ENCODE assay signal across 19 cellular contexts in genomic region chr9:134482226-134482625, GRCh38.
DNase-seq lines count a peak whose midpoint lies in the region; ATAC-seq and TF ChIP-seq lines count a peak whose summit lies in the region.
"Had no signal": no experiment of that assay in that cellular context is flagged by ENCODE, and none has a peak within 500 bp of the region (broad histone marks: within the 10 kb centered on the region; RNA-seq: fewer than 3 reads in every experiment).

No MANE protein-coding gene starts in this region.

- no peak overlapping the region for H3K27ac Mint-ChIP-seq in endodermal cell
- H3K27ac Mint-ChIP-seq: CD8-positive, alpha-beta T cell; HFFc6 had no signal

- ATAC-seq in right cardiac atrium (no peak), heart right ventricle (no peak), HG03196 (IDR thresholded peaks at IDR 0.05; ENCODE audit: unreplicated experiment) (no peak), GM19395 (IDR thresholded peaks at IDR 0.05; ENCODE audit: unreplicated experiment) (no peak)
- ATAC-seq: CD8-positive, alpha-beta T cell; HCT116; K562 had no signal

- H3K27me3 Mint-ChIP-seq in endodermal cell (ENCODE audit: insufficient read depth): no peaks in the 10 kb centered on the region

- H3K9me3 ChIP-seq in right cardiac atrium (ENCODE audit: control insufficient read depth, low read length) (no peaks in the 10 kb centered on the region), heart right ventricle (no peaks in the 10 kb centered on the region), endodermal cell (ENCODE audit: control insufficient read depth, low read length) (no peaks in the 10 kb centered on the region), spleen (no peaks in the 10 kb centered on the region)
- H3K9me3 ChIP-seq: BE2C had no signal

- H3K4me1 ChIP-seq in right cardiac atrium (ENCODE audit: control insufficient read depth, insufficient read depth, low read length) (no peaks in the 10 kb centered on the region), heart right ventricle (peaks cover 0 to 5% (median 0%) of the 10 kb centered on the region in 9 donors), endodermal cell (ENCODE audit: control insufficient read depth, insufficient read depth, low read length) (no peaks in the 10 kb centered on the region), spleen (peaks cover 0 to 41% (median 9%) of the 10 kb centered on the region in 6 donors)
- H3K4me1 ChIP-seq: BE2C had no signal

- H3K36me3 ChIP-seq in heart right ventricle (no peaks in the 10 kb centered on the region), endodermal cell (ENCODE audit: control insufficient read depth, insufficient read depth, low read length) (no peaks in the 10 kb centered on the region), spleen (no peaks in the 10 kb centered on the region)
- H3K36me3 ChIP-seq: BE2C had no signal

- no peaks in the 10 kb centered on the region for H3K36me3 Mint-ChIP-seq in endodermal cell (ENCODE audit: low read depth)
- H3K36me3 Mint-ChIP-seq: CD8-positive, alpha-beta T cell had no signal

- H3K4me3 Mint-ChIP-seq in endodermal cell: no peak overlapping the region
- H3K4me3 Mint-ChIP-seq: CD8-positive, alpha-beta T cell; HFFc6 had no signal

- intact Hi-C loops in right cardiac atrium (cut with DNase I) (no loop called here), heart right ventricle (cut with DNase I) (no loop called here), spleen (cut with DNase I; ENCODE audit: low total_unique reads) (no loop called here)

- H3K27ac ChIP-seq in right cardiac atrium (ENCODE audit: low read length) (no peak overlapping the region), heart right ventricle (no peak overlapping the region), endodermal cell (ENCODE audit: low read depth, low read length) (no peak overlapping the region), spleen (no peak overlapping the region)

- H3K9me3 Mint-ChIP-seq in endodermal cell: no peaks in the 10 kb centered on the region
- H3K9me3 Mint-ChIP-seq: CD8-positive, alpha-beta T cell; HFFc6 had no signal

- no peak for TF ChIP-seq POLR2A in spleen (IDR thresholded peaks at IDR 0.05)

- 83% methylated on average over 10 of the region's 10 CpGs for WGBS in right cardiac atrium
- WGBS in heart right ventricle, 2 donors: 83 to 91% methylated on average over 10 of the region's 10 CpGs
- 89 to 90% methylated on average over 8 to 10 of the region's 10 CpGs for WGBS in endodermal cell (ENCODE audit: insufficient coverage in 1 of 2, insufficient read length in 1 of 2), 2 experiments
- WGBS in spleen, 5 donors: 86 to 93% (median 88%) methylated on average over 8 to 10 of the region's 10 CpGs

- H3K27me3 ChIP-seq in right cardiac atrium (ENCODE audit: control insufficient read depth, insufficient read depth) (no peaks in the 10 kb centered on the region), heart right ventricle (peaks cover 0 to 5% (median 0%) of the 10 kb centered on the region in 7 donors), endodermal cell (ENCODE audit: control insufficient read depth, insufficient read depth, low read length, poor library complexity, severe bottlenecking) (no peaks in the 10 kb centered on the region), spleen (replicated peaks in 1 of 7) (no peaks in the 10 kb centered on the region)
- H3K27me3 ChIP-seq: BE2C had no signal

- DNase-seq in right cardiac atrium (peak in 2 of 3 donors; percentile 5 to 34), heart right ventricle (no peak), endodermal cell (no peak), spleen (peak; percentile 55), globus pallidus (ENCODE audit: low spot score) (no peak)
- DNase-seq: ACHN; Calu3; CD8-positive, alpha-beta T cell; DMS79 treated with DMSO at 0.1 percent for 48 hours; GF-D8; GOT3; H7; HFFc6; IMR-90 had no signal

- TF ChIP-seq CTCF in heart right ventricle (IDR thresholded peaks at IDR 0.05) (no peak), endodermal cell (conservative IDR thresholded peaks at IDR 0.05) (peak; percentile 24), spleen (IDR thresholded peaks at IDR 0.05 in 8 of 11, conservative IDR thresholded peaks at IDR 0.05 in 3 of 11) (no peak)

- H3K4me3 ChIP-seq in right cardiac atrium (ENCODE audit: low read length) (no peak overlapping the region), heart right ventricle (no peak overlapping the region), endodermal cell (ENCODE audit: low read length) (no peak overlapping the region), spleen (no peak overlapping the region)
- H3K4me3 ChIP-seq: K562 had no signal

- H3K9ac ChIP-seq in endodermal cell (ENCODE audit: extremely low read depth, low read length, poor library complexity, severe bottlenecking): no peak overlapping the region

- H3K4me1 Mint-ChIP-seq in endodermal cell: no peaks in the 10 kb centered on the region

Comparison
In these comparisons a context has a peak if more than half of its experiments do, and no peak if none do; other contexts are left out.
1. DNase-seq: peak in right cardiac atrium (2 of 3) and spleen (single experiment); none in heart right ventricle (0 of 2), endodermal cell (single experiment) and globus pallidus (single experiment).